7 cellular contexts compared by ENCODE assay signal in the genomic region with DNA sequence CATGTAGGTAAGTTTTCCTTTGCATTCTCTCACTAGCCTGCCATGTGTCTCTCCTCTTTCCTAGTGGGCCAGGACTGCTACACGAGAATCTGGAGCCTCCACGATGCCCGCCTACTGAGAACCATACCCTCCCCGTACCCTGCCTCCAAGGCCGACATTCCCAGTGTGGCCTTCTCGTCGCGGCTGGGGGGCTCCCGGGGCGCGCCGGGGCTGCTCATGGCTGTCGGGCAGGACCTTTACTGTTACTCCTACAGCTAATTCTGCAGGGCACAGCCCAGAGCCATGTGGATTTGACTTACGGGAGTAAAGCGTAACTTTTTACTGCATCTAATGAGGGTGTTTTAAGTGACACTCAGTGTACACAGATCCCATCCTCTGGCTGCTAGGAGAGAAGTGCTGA.
"Had no signal": no experiment of that assay in that cellular context is flagged by ENCODE, and none has a peak within 500 bp of the region (broad histone marks: within the 10 kb centered on the region; RNA-seq: fewer than 3 reads in every experiment).

No MANE protein-coding gene starts in this region.

- H3K4me3 Mint-ChIP-seq: HFFc6, IgD-negative memory B cell had no signal

- H3K9me3 Mint-ChIP-seq: IgD-negative memory B cell had no signal

- DNase-seq: GM23248, GOT3, H7, HFFc6, KBM-7 had no signal

- ATAC-seq: HCT116 had no signal

- H3K27ac Mint-ChIP-seq: HFFc6, IgD-negative memory B cell had no signal

- H3K4me1 Mint-ChIP-seq: IgD-negative memory B cell had no signal

- H3K27me3 Mint-ChIP-seq: IgD-negative memory B cell had no signal
